In the genomic region with DNA sequence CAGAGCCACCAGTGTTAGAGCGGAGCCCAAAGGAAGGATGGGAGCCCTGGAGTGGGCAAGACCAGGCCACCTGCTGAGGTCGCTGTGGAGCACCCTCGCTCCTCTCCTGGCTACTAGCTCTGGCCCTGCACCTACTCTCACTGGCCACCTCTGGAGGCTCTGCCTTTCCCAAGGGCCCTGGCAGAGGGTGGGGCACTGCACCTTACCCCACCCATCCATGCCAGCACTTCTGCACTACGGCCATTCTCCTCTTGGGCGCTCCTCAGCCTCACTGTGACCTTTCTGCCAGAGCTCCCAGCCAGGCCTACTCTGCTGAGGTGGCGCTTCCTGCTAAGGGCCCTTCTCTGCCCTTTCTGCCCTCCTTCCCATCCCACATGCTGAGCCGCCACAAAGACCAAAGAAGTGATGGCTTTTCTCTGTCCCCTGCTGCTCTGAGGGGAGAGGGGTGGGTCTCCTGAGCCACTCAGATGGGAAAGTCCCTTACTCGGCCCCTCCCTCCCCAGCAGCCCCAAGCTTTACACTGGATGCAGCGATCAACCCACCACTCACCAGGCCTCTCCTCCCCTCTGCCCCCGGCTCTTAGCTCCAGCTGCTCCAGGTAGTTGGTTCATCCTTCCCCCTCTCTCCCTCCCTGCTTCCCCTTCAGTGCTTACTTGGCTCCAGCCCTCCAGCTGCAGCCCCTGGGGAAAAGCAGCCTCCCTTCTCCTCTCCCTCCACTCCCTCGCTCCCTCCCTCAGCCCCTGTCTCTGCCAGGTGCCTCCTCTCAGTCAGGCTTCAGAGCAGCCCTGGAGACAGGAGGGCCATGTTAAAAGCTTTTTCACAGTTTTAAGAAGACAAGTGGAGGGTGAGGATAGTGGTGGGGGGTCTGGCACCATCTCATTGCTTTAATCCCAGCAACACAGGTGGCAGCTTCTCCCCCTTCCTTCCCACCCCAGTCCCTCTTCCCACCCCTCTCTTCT, we compare ENCODE assay signal across 1 cellular context.
TF ChIP-seq lines count a peak whose summit lies in the region.

No MANE protein-coding gene starts in this region.

TF ChIP-seq in GM12878, 131 proteins besides CTCF, POLR2A, EP300 and RAD21:
- TF ChIP-seq, protein P1, sequence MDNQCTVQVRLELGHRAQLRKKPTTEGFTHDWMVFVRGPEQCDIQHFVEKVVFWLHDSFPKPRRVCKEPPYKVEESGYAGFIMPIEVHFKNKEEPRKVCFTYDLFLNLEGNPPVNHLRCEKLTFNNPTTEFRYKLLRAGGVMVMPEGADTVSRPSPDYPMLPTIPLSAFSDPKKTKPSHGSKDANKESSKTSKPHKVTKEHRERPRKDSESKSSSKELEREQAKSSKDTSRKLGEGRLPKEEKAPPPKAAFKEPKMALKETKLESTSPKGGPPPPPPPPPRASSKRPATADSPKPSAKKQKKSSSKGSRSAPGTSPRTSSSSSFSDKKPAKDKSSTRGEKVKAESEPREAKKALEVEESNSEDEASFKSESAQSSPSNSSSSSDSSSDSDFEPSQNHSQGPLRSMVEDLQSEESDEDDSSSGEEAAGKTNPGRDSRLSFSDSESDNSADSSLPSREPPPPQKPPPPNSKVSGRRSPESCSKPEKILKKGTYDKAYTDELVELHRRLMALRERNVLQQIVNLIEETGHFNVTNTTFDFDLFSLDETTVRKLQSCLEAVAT (IDR thresholded peaks at IDR 0.05): no peak
- no peak for TF ChIP-seq FOXK2 (IDR thresholded peaks at IDR 0.05)
- no peak for TF ChIP-seq SIX5 (IDR thresholded peaks at IDR 0.05; ENCODE audit: low read depth, low read length, severe bottlenecking)
- TF ChIP-seq ESRRA (IDR thresholded peaks at IDR 0.05; ENCODE audit: low read length): no peak
- no peak for TF ChIP-seq RCOR1 (conservative IDR thresholded peaks at IDR 0.05; ENCODE audit: low read depth, low read length)
- no peak for TF ChIP-seq ZNF384 (IDR thresholded peaks at IDR 0.05; ENCODE audit: borderline replicate concordance, low read depth, low read length)
- no peak for TF ChIP-seq ASH2L (IDR thresholded peaks at IDR 0.05; ENCODE audit: borderline replicate concordance, low read depth)
- TF ChIP-seq, protein P2, sequence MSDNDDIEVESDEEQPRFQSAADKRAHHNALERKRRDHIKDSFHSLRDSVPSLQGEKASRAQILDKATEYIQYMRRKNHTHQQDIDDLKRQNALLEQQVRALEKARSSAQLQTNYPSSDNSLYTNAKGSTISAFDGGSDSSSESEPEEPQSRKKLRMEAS (IDR thresholded peaks at IDR 0.05; ENCODE audit: low read depth, low read length): no peak
- no peak for TF ChIP-seq POU2F2 (IDR thresholded peaks at IDR 0.05; ENCODE audit: borderline replicate concordance, low read depth, low read length)
- TF ChIP-seq HDAC2 (IDR thresholded peaks at IDR 0.05): no peak
- no peak for TF ChIP-seq EED (IDR thresholded peaks at IDR 0.05; ENCODE audit: low read depth)
- no peak for TF ChIP-seq RB1 (IDR thresholded peaks at IDR 0.05; ENCODE audit: borderline replicate concordance)
TF ChIP-seq in GM12878: peak in this region for 0.
